22 cellular contexts compared by ENCODE assay signal in genomic region chr1:77543822-77544448, GRCh38.
DNase-seq lines count a peak whose midpoint lies in the region; ATAC-seq and TF ChIP-seq lines count a peak whose summit lies in the region.
"Had no signal": no experiment of that assay in that cellular context is flagged by ENCODE, and none has a peak within 500 bp of the region (broad histone marks: within the 10 kb centered on the region; RNA-seq: fewer than 3 reads in every experiment).

No MANE protein-coding gene starts in this region.

- H3K27ac Mint-ChIP-seq in activated T-helper 2 cell treated with anti-CD3 and anti-CD28 coated beads, Interferon-gamma antibody, Interleukin-2, Interleukin-4, amounts not matched to agents 10 μg/mL and 5 μg/mL and 100 μg/mL, durations not matched to agents 14 hours and 24 hours and 36 hours: no peak overlapping the region
- H3K27ac Mint-ChIP-seq: activated B cell treated with CpG ODN at 0.5 μM for 24 hours; activated CD8-positive, alpha-beta T cell treated with anti-CD3 and anti-CD28 coated beads, Interleukin-2, amount 10 ng/mL, durations not matched to agents 7 days and 5 days; activated naive CD8-positive, alpha-beta T cell treated with anti-CD3 and anti-CD28 coated beads, Interleukin-2, amount 50 U/mL, for 24 hours; natural killer cell had no signal

- no peak overlapping the region for H3K14ac ChIP-seq in mesenchymal stem cell (ENCODE audit: low read length in 2 of 2)

- H3K4me3 ChIP-seq in Panc1 (ENCODE audit: low read depth in 2 of 2, low read length in 2 of 2) (no peak overlapping the region), mesenchymal stem cell (ENCODE audit: insufficient read depth in 1 of 2, low read depth in 1 of 2, low read length in 2 of 2) (no peak overlapping the region)
- H3K4me3 ChIP-seq: BLaER1, heart right ventricle, spleen, thoracic aorta had no signal

- H3K79me1 ChIP-seq in mesenchymal stem cell (replicated peaks; ENCODE audit: low read length, poor library complexity, severe bottlenecking): peaks cover 2% of the 10 kb centered on the region

- H3K9me3 ChIP-seq in Panc1 (ENCODE audit: control insufficient read depth, insufficient read depth, low read depth, low read length) (no peaks in the 10 kb centered on the region), mesenchymal stem cell (ENCODE audit: control insufficient read depth, low read length) (no peaks in the 10 kb centered on the region)
- H3K9me3 ChIP-seq: BLaER1, heart right ventricle, spleen, thoracic aorta had no signal

- H3K23ac ChIP-seq in mesenchymal stem cell (ENCODE audit: low read length in 2 of 2): no peak overlapping the region

- no peak overlapping the region for H3K27ac ChIP-seq in Panc1 (ENCODE audit: low read length)
- peak overlapping the region; percentile 62 for H3K27ac ChIP-seq in mesenchymal stem cell (ENCODE audit: low read length, poor library complexity, severe bottlenecking)
- H3K27ac ChIP-seq: 22Rv1, BLaER1, spleen, thoracic aorta had no signal

- intact Hi-C loops in Panc1 (cut with micrococcal nuclease; ENCODE audit: unreplicated experiment): no loop called here
- intact Hi-C loops in activated T-helper 2 cell treated with anti-CD3 and anti-CD28 coated beads, Interferon-gamma antibody, Interleukin-2, Interleukin-4, amounts not matched to agents 10 μg/mL and 5 μg/mL and 100 μg/mL, durations not matched to agents 14 hours and 24 hours and 36 hours (cut with micrococcal nuclease): no loop called here

- H2AK5ac ChIP-seq in mesenchymal stem cell (ENCODE audit: low read length, severe bottlenecking): no peak overlapping the region

- H3K36me3 Mint-ChIP-seq in activated T-helper 2 cell treated with anti-CD3 and anti-CD28 coated beads, Interferon-gamma antibody, Interleukin-2, Interleukin-4, amounts not matched to agents 10 μg/mL and 5 μg/mL and 100 μg/mL, durations not matched to agents 14 hours and 24 hours and 36 hours (ENCODE audit: low read depth): no peaks in the 10 kb centered on the region
- H3K36me3 Mint-ChIP-seq: natural killer cell had no signal

- no peak overlapping the region for H2BK120ac ChIP-seq in mesenchymal stem cell (ENCODE audit: low read depth, low read length)

- H2BK5ac ChIP-seq in mesenchymal stem cell (ENCODE audit: low read depth, low read length, poor library complexity, severe bottlenecking): no peak overlapping the region

- H3K9me3 Mint-ChIP-seq in activated T-helper 2 cell treated with anti-CD3 and anti-CD28 coated beads, Interferon-gamma antibody, Interleukin-2, Interleukin-4, amounts not matched to agents 10 μg/mL and 5 μg/mL and 100 μg/mL, durations not matched to agents 14 hours and 24 hours and 36 hours: no peaks in the 10 kb centered on the region
- H3K9me3 Mint-ChIP-seq: activated B cell treated with CpG ODN at 0.5 μM for 24 hours; activated naive CD8-positive, alpha-beta T cell treated with anti-CD3 and anti-CD28 coated beads, Interleukin-2, amount 50 U/mL, for 24 hours; central memory CD8-positive, alpha-beta T cell; natural killer cell had no signal

- peak; percentile 44 for DNase-seq in DMS79 treated with DMSO at 0.1 percent for 48 hours (lab: John Stamatoyannopoulos, UW)
- DNase-seq in DMS79 (lab: John Stamatoyannopoulos, UW): no peak
- peak; percentile 49 for DNase-seq in NCI-H1694 (lab: John Stamatoyannopoulos, UW)
- peak; percentile 76 for DNase-seq in Panc1 (ENCODE audit: low read depth, low spot score)
- DNase-seq in mesenchymal stem cell: peak; percentile 56
- no peak for DNase-seq in activated effector memory CD4-positive, alpha-beta T cell treated with anti-CD3 and anti-CD28 coated beads, Interleukin-2, amount 50 U/mL, for 16 hours
- no peak for DNase-seq in activated T-helper 2 cell treated with anti-CD3 and anti-CD28 coated beads, Interferon-gamma antibody, Interleukin-2, Interleukin-4, amounts not matched to agents 10 μg/mL and 5 μg/mL and 100 μg/mL, durations not matched to agents 14 hours and 24 hours and 36 hours (ENCODE audit: low spot score)
- DNase-seq: activated B cell treated with CpG ODN at 0.5 μM for 24 hours; activated CD8-positive, alpha-beta T cell treated with anti-CD3 and anti-CD28 coated beads, Interleukin-2, amount 10 ng/mL, durations not matched to agents 7 days and 5 days; activated naive CD8-positive, alpha-beta T cell treated with anti-CD3 and anti-CD28 coated beads, Interleukin-2, amount 50 U/mL, for 24 hours; effector CD4-positive, alpha-beta T cell; heart right ventricle; mesendoderm; natural killer cell; SHP77 treated with DMSO at 0.1 percent for 48 hours; spleen; T-helper 2 cell had no signal

- no peak overlapping the region for H2BK15ac ChIP-seq in mesenchymal stem cell (ENCODE audit: low read depth, poor library complexity, severe bottlenecking)

- no peak overlapping the region for H3K9ac ChIP-seq in mesenchymal stem cell (ENCODE audit: low read length)
- H3K9ac ChIP-seq: BLaER1 had no signal

- no peaks in the 10 kb centered on the region for H3K4me1 Mint-ChIP-seq in activated T-helper 2 cell treated with anti-CD3 and anti-CD28 coated beads, Interferon-gamma antibody, Interleukin-2, Interleukin-4, amounts not matched to agents 10 μg/mL and 5 μg/mL and 100 μg/mL, durations not matched to agents 14 hours and 24 hours and 36 hours (ENCODE audit: low read depth)
- H3K4me1 Mint-ChIP-seq: central memory CD8-positive, alpha-beta T cell had no signal

- in situ Hi-C loops in Panc1 (cut with HindIII; ENCODE audit: low pct_unique_long_range_greater_than_20kb, low sequenced_read_pairs): no loop called here

- 64% methylated on average over 2 of the region's 4 CpGs for WGBS in mesenchymal stem cell

- no peak overlapping the region for H2AFZ ChIP-seq in mesenchymal stem cell (ENCODE audit: low read depth, low read length)

- no peak overlapping the region for H3K4me2 ChIP-seq in mesenchymal stem cell (ENCODE audit: low read length, poor library complexity, severe bottlenecking)
- H3K4me2 ChIP-seq: BLaER1 had no signal

- H3K4me1 ChIP-seq in Panc1 (ENCODE audit: control insufficient read depth, insufficient read depth, low read length) (peaks cover 14% of the 10 kb centered on the region), mesenchymal stem cell (ENCODE audit: control insufficient read depth, insufficient read depth, low read depth, low read length) (peaks cover 16% of the 10 kb centered on the region)
- H3K4me1 ChIP-seq: spleen had no signal

- no peaks in the 10 kb centered on the region for H3K36me3 ChIP-seq in Panc1 (ENCODE audit: control insufficient read depth, insufficient read depth, low read length)
- no peaks in the 10 kb centered on the region for H3K36me3 ChIP-seq in mesenchymal stem cell (ENCODE audit: control insufficient read depth in 1 of 2, insufficient read depth in 2 of 2, low read depth in 1 of 2, low read length in 2 of 2)
- H3K36me3 ChIP-seq: BLaER1, heart right ventricle, spleen, thoracic aorta had no signal

- H4K91ac ChIP-seq in mesenchymal stem cell (ENCODE audit: low read length): no peak overlapping the region

- BruUV-seq in Panc1 (replicated peaks; lab: Mats Ljungman, UMichigan): no TSS peak

- ATAC-seq in Panc1: peak; percentile 47; the same call in 1 of the 2 replicates
- ATAC-seq in GM21423 (IDR thresholded peaks at IDR 0.05; ENCODE audit: unreplicated experiment): no peak
- ATAC-seq: activated CD8-positive, alpha-beta T cell treated with anti-CD3 and anti-CD28 coated beads, Interleukin-2, amount 10 ng/mL, durations not matched to agents 7 days and 5 days; activated naive CD8-positive, alpha-beta T cell treated with anti-CD3 and anti-CD28 coated beads, Interleukin-2, amount 50 U/mL, for 24 hours; natural killer cell had no signal

- no peak overlapping the region for H3K4ac ChIP-seq in mesenchymal stem cell (ENCODE audit: low read depth in 1 of 2, low read length in 2 of 2)

- H3K27me3 Mint-ChIP-seq in activated T-helper 2 cell treated with anti-CD3 and anti-CD28 coated beads, Interferon-gamma antibody, Interleukin-2, Interleukin-4, amounts not matched to agents 10 μg/mL and 5 μg/mL and 100 μg/mL, durations not matched to agents 14 hours and 24 hours and 36 hours (ENCODE audit: low read depth): no peaks in the 10 kb centered on the region
- H3K27me3 Mint-ChIP-seq: activated naive CD8-positive, alpha-beta T cell treated with anti-CD3 and anti-CD28 coated beads, Interleukin-2, amount 50 U/mL, for 24 hours had no signal

- H3K4me3 Mint-ChIP-seq in activated T-helper 2 cell treated with anti-CD3 and anti-CD28 coated beads, Interferon-gamma antibody, Interleukin-2, Interleukin-4, amounts not matched to agents 10 μg/mL and 5 μg/mL and 100 μg/mL, durations not matched to agents 14 hours and 24 hours and 36 hours (ENCODE audit: low read depth): no peak overlapping the region
- H3K4me3 Mint-ChIP-seq: activated B cell treated with CpG ODN at 0.5 μM for 24 hours; activated CD8-positive, alpha-beta T cell treated with anti-CD3 and anti-CD28 coated beads, Interleukin-2, amount 10 ng/mL, durations not matched to agents 7 days and 5 days; activated naive CD8-positive, alpha-beta T cell treated with anti-CD3 and anti-CD28 coated beads, Interleukin-2, amount 50 U/mL, for 24 hours; central memory CD8-positive, alpha-beta T cell; natural killer cell had no signal

- CTCF ChIA-PET in Panc1 (lab: Charles Lee): interaction anchor here (0.7 kb wide), 1 partner anchor 10 kb away, joined by 5 read pairs; no protein-coding TSS in a partner anchor

- H4K8ac ChIP-seq in mesenchymal stem cell (ENCODE audit: low read length): no peak overlapping the region

- no peak overlapping the region for H3K18ac ChIP-seq in mesenchymal stem cell (ENCODE audit: low read depth in 1 of 2, low read length in 2 of 2)

- no peak overlapping the region for H2BK12ac ChIP-seq in mesenchymal stem cell (ENCODE audit: low read length in 2 of 2)

- no peaks in the 10 kb centered on the region for H3K27me3 ChIP-seq in Panc1 (ENCODE audit: control insufficient read depth, insufficient read depth, low read length)
- no peaks in the 10 kb centered on the region for H3K27me3 ChIP-seq in mesenchymal stem cell (ENCODE audit: control insufficient read depth in 1 of 2, insufficient read depth in 1 of 2, low read length in 2 of 2)
- H3K27me3 ChIP-seq: BLaER1, heart right ventricle, spleen had no signal

- POLR2A ChIA-PET in Panc1 (lab: Charles Lee): no interaction called here

- no peak for TF ChIP-seq CTCF in Panc1 (IDR thresholded peaks at IDR 0.05)

Comparison
In these comparisons a context has a peak if more than half of its experiments do, and no peak if none do; other contexts are left out.
1. DNase-seq: peak in DMS79 treated with DMSO at 0.1 percent for 48 hours (single experiment), NCI-H1694 (single experiment), Panc1 (single experiment) and mesenchymal stem cell (single experiment); none in DMS79 (single experiment), activated effector memory CD4-positive, alpha-beta T cell treated with anti-CD3 and anti-CD28 coated beads, Interleukin-2, amount 50 U/mL, for 16 hours (single experiment) and activated T-helper 2 cell treated with anti-CD3 and anti-CD28 coated beads, Interferon-gamma antibody, Interleukin-2, Interleukin-4, amounts not matched to agents 10 μg/mL and 5 μg/mL and 100 μg/mL, durations not matched to agents 14 hours and 24 hours and 36 hours (single experiment).